ENCODE assay signal across 9 cellular contexts in the genomic region with DNA sequence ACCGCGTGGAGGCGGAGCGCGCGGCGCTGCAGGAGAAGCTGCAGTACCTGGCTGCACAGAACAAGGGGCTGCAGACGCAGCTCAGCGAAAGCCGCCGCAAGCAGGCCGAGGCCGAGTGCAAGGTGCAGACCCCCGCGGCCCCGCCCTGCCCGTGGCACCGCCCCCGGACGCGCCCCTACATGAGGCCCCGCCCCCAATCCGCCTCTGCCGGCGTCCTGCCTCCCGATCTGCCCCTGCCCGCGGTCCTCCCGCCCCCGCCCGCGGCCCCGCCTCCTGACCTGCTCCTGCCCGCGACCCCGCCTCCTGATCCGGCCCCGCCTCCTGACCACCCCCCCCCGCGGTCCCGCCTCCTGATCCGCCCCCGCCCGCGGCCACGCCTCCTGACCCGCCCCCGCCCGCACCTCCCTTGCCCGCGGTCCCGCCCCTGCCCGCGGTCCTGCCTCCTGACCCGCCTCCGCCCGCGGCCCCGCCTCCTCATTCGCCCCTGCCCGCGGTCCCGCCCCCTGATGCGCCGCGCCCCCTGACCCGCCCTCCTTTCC. TPM values are rescaled to one million over a fixed set of nuclear protein-coding genes. Genes with fewer than 3 reads are reported as not detected.
DNase-seq lines count a peak whose midpoint lies in the region; ATAC-seq lines count a peak whose summit lies in the region.
"Had no signal": no experiment of that assay in that cellular context is flagged by ENCODE, and none has a peak within 500 bp of the region (broad histone marks: within the 10 kb centered on the region; RNA-seq: fewer than 3 reads in every experiment).

No MANE protein-coding gene starts in this region.

- no peaks in the 10 kb centered on the region for H3K36me3 Mint-ChIP-seq in T-helper 17 cell (ENCODE audit: low read depth)

- H3K27me3 Mint-ChIP-seq in T-helper 17 cell: peaks cover 6% of the 10 kb centered on the region

- H3K27ac Mint-ChIP-seq in T-helper 17 cell: no peak overlapping the region

- ATAC-seq in T-helper 17 cell: peak; percentile 75

- peak overlapping the region; percentile 69 for H3K4me3 Mint-ChIP-seq in T-helper 17 cell

- H3K9me3 ChIP-seq in T-helper 17 cell (ENCODE audit: control insufficient read depth, low read length, poor library complexity, severe bottlenecking): no peaks in the 10 kb centered on the region
- H3K9me3 ChIP-seq: HAP-1 had no signal

- peaks cover 9% of the 10 kb centered on the region for H3K4me1 Mint-ChIP-seq in T-helper 17 cell

- DNase-seq in ELF-1 (ENCODE audit: low read depth, low spot score): peak; percentile 49
- peak; percentile 58 to 80 (median 76) for DNase-seq in T-helper 17 cell
- DNase-seq in amniotic epithelial cell (ENCODE audit: low read depth): peak; percentile 53
- DNase-seq in iPS-NIHi11 (ENCODE audit: low spot score): peak; percentile 93
- peak; percentile 71 for DNase-seq in stimulated activated CD4-positive, alpha-beta T cell treated with anti-CD3 and anti-CD28 coated beads, Interleukin-4, amount 100 ng/mL, for 4 hours
- DNase-seq in NCI-H2029 (lab: John Stamatoyannopoulos, UW): no peak
- DNase-seq in NK-92 treated with Interleukin-12 subunit alpha and Interleukin-12 subunit beta, amount 100 ng/mL, for 24 hours (lab: John Stamatoyannopoulos, UW): no peak
- DNase-seq in midbrain (lab: John Stamatoyannopoulos, UW): no peak

RNA-seq across cellular contexts. Expression of gene PRR36, which starts 11.7 kb away (rescaled TPM):
- total RNA-seq in T-helper 17 cell: under 1 TPM; 0.37 to 0.63 TPM

RNA-seq across cellular contexts. Expression of gene LRRC8E, which starts 25.8 kb away (rescaled TPM):
- not detected for total RNA-seq in T-helper 17 cell

RNA-seq across cellular contexts. Expression of gene EVI5L, which starts 32.5 kb away (rescaled TPM):
- total RNA-seq in T-helper 17 cell: 10 to 100 TPM in 1 of 2 donors, 1 to 10 TPM in 1; 9.3 to 10.1 TPM

RNA-seq across cellular contexts. Expression of gene MAP2K7, which starts 41.2 kb away (rescaled TPM):
- total RNA-seq in T-helper 17 cell: 100 to 1,000 TPM; 104 to 107 TPM

RNA-seq across cellular contexts. Expression of gene TGFBR3L, which starts 52.1 kb away (rescaled TPM):
- total RNA-seq in T-helper 17 cell: 1 to 10 TPM; 1.4 to 1.7 TPM

Comparison
In these comparisons a context has a peak if more than half of its experiments do, and no peak if none do; other contexts are left out.
1. DNase-seq: peak in ELF-1 (single experiment), T-helper 17 cell (3 of 3), amniotic epithelial cell (single experiment), iPS-NIHi11 (single experiment) and stimulated activated CD4-positive, alpha-beta T cell treated with anti-CD3 and anti-CD28 coated beads, Interleukin-4, amount 100 ng/mL, for 4 hours (2 of 2); none in NCI-H2029 (single experiment), NK-92 treated with Interleukin-12 subunit alpha and Interleukin-12 subunit beta, amount 100 ng/mL, for 24 hours (single experiment) and midbrain (single experiment).